ENCODE assay signal across 18 cellular contexts in genomic region chr11:85815186-85815911, GRCh38. TPM values are rescaled to one million over a fixed set of nuclear protein-coding genes. Genes with fewer than 3 reads are reported as not detected.
DNase-seq lines count a peak whose midpoint lies in the region; ATAC-seq and TF ChIP-seq lines count a peak whose summit lies in the region.
"Had no signal": no experiment of that assay in that cellular context is flagged by ENCODE, and none has a peak within 500 bp of the region (broad histone marks: within the 10 kb centered on the region; RNA-seq: fewer than 3 reads in every experiment).

No MANE protein-coding gene starts in this region.

- no peak overlapping the region for H3K27ac Mint-ChIP-seq in activated CD4-positive, alpha-beta T cell treated with anti-CD3 and anti-CD28 coated beads, Interleukin-2, amount 10 ng/mL, durations not matched to agents 7 days and 5 days
- H3K27ac Mint-ChIP-seq: activated naive CD4-positive, alpha-beta T cell treated with anti-CD3 and anti-CD28 coated beads, Interleukin-2, amount 50 U/mL, for 24 hours; endodermal cell; T-helper 2 cell treated with Interferon-gamma antibody and Interleukin-4, amounts not matched to agents 5 μg/mL and 100 μg/mL, for 36 hours had no signal

- H3K9me3 ChIP-seq in GM23248 (ENCODE audit: low read depth) (no peaks in the 10 kb centered on the region), smooth muscle cell (replicated peaks; ENCODE audit: low read depth) (no peaks in the 10 kb centered on the region)
- H3K9me3 ChIP-seq: psoas muscle had no signal

- 0 out of 2 replicates have a peak overlapping the region, but pooled peaks have one; percentile 1 for H3K4me3 ChIP-seq in GM23248
- no peak overlapping the region for H3K4me3 ChIP-seq in smooth muscle cell
- H3K4me3 ChIP-seq: psoas muscle had no signal

- H3K36me3 ChIP-seq in GM23248 (ENCODE audit: low read depth) (no peaks in the 10 kb centered on the region), smooth muscle cell (ENCODE audit: low read depth) (no peaks in the 10 kb centered on the region)

- TF ChIP-seq CTCF in smooth muscle cell (IDR thresholded peaks at IDR 0.05; ENCODE audit: borderline replicate concordance, insufficient read depth, poor library complexity, severe bottlenecking), result no peak

- H3K27me3 ChIP-seq in GM23248 (replicated peaks; ENCODE audit: insufficient read depth), result no peaks in the 10 kb centered on the region
- H3K27me3 ChIP-seq in smooth muscle cell (ENCODE audit: low read depth), result peaks cover 7% of the 10 kb centered on the region

- H3K4me1 ChIP-seq in GM23248 (ENCODE audit: insufficient read depth) (peaks cover 23% of the 10 kb centered on the region), smooth muscle cell (ENCODE audit: low read depth) (peaks cover 4% of the 10 kb centered on the region)
- H3K4me1 ChIP-seq: psoas muscle had no signal

- no peaks in the 10 kb centered on the region for H3K36me3 Mint-ChIP-seq in activated CD4-positive, alpha-beta T cell treated with anti-CD3 and anti-CD28 coated beads, Interleukin-2, amount 10 ng/mL, durations not matched to agents 7 days and 5 days (ENCODE audit: low read depth)
- H3K36me3 Mint-ChIP-seq: activated naive CD4-positive, alpha-beta T cell treated with anti-CD3 and anti-CD28 coated beads, Interleukin-2, amount 50 U/mL, for 24 hours had no signal

- H3K27me3 Mint-ChIP-seq in activated CD4-positive, alpha-beta T cell treated with anti-CD3 and anti-CD28 coated beads, Interleukin-2, amount 10 ng/mL, durations not matched to agents 7 days and 5 days, result peaks cover 17% of the 10 kb centered on the region
- H3K27me3 Mint-ChIP-seq: activated naive CD4-positive, alpha-beta T cell treated with anti-CD3 and anti-CD28 coated beads, Interleukin-2, amount 50 U/mL, for 24 hours had no signal

- in situ Hi-C loops in GM23248 (cut with MboI), result no loop called here

- H4K20me1 ChIP-seq in GM23248 (ENCODE audit: insufficient read depth), result no peaks in the 10 kb centered on the region
- no peaks in the 10 kb centered on the region for H4K20me1 ChIP-seq in smooth muscle cell (ENCODE audit: low read depth)

- H3K4me2 ChIP-seq in GM23248 (ENCODE audit: unreplicated experiment) (peak overlapping the region; percentile 51), smooth muscle cell (peak overlapping the region; percentile 11)

- H3F3A ChIP-seq in GM23248 (ENCODE audit: insufficient read depth), result peaks cover 23% of the 10 kb centered on the region
- H3F3A ChIP-seq in smooth muscle cell (ENCODE audit: low read depth), result no peaks in the 10 kb centered on the region

- no peak overlapping the region for H3K4me3 Mint-ChIP-seq in activated CD4-positive, alpha-beta T cell treated with anti-CD3 and anti-CD28 coated beads, Interleukin-2, amount 10 ng/mL, durations not matched to agents 7 days and 5 days
- H3K4me3 Mint-ChIP-seq: activated naive CD4-positive, alpha-beta T cell treated with anti-CD3 and anti-CD28 coated beads, Interleukin-2, amount 50 U/mL, for 24 hours; endodermal cell; T-helper 2 cell treated with Interferon-gamma antibody and Interleukin-4, amounts not matched to agents 5 μg/mL and 100 μg/mL, for 36 hours had no signal

- H3K27ac ChIP-seq in GM23248, result peak overlapping the region; percentile 52
- peak overlapping the region; percentile 67 for H3K27ac ChIP-seq in epithelial cell of prostate
- H3K27ac ChIP-seq in smooth muscle cell (ENCODE audit: low read depth), result peak overlapping the region; percentile 71
- H3K27ac ChIP-seq: psoas muscle had no signal

- peak overlapping the region; percentile 4; the same call in 1 of the 2 replicates for H3K9ac ChIP-seq in GM23248
- H3K9ac ChIP-seq in smooth muscle cell (ENCODE audit: low read depth), result peak overlapping the region; percentile 25

- no peak overlapping the region for H2AFZ ChIP-seq in GM23248
- H2AFZ ChIP-seq in smooth muscle cell (ENCODE audit: low read depth), result no peak overlapping the region

- DNase-seq in GM23248 (peak; percentile 72), RPMI7951 (ENCODE audit: low read depth) (peak; percentile 68), epithelial cell of prostate (ENCODE audit: low read depth, low spot score) (no peak), smooth muscle cell (lab: John Stamatoyannopoulos, UW; ENCODE audit: unreplicated experiment) (no peak)
- DNase-seq in activated CD4-positive, alpha-beta T cell treated with anti-CD3 and anti-CD28 coated beads, Interleukin-2, amount 10 ng/mL, durations not matched to agents 7 days and 5 days, result no peak
- DNase-seq in stimulated activated CD4-positive, alpha-beta T cell treated with anti-CD3 and anti-CD28 coated beads, Interleukin-15, amount 100 ng/mL, for 24 hours, result no peak
- DNase-seq: central memory CD4-positive, alpha-beta T cell; endodermal cell; GF-D8; NCI-H2081 treated with DMSO at 0.1 percent for 48 hours; NCI-H69; psoas muscle; Right ventricle myocardium superior had no signal

- no peaks in the 10 kb centered on the region for H3K9me3 Mint-ChIP-seq in activated CD4-positive, alpha-beta T cell treated with anti-CD3 and anti-CD28 coated beads, Interleukin-2, amount 10 ng/mL, durations not matched to agents 7 days and 5 days
- H3K9me3 Mint-ChIP-seq: activated naive CD4-positive, alpha-beta T cell treated with anti-CD3 and anti-CD28 coated beads, Interleukin-2, amount 50 U/mL, for 24 hours; endodermal cell; T-helper 2 cell treated with Interferon-gamma antibody and Interleukin-4, amounts not matched to agents 5 μg/mL and 100 μg/mL, for 36 hours had no signal

- H3K4me1 Mint-ChIP-seq in activated CD4-positive, alpha-beta T cell treated with anti-CD3 and anti-CD28 coated beads, Interleukin-2, amount 10 ng/mL, durations not matched to agents 7 days and 5 days, result peaks cover 18% of the 10 kb centered on the region

- no peaks in the 10 kb centered on the region for H3K79me2 ChIP-seq in GM23248 (ENCODE audit: insufficient read depth)
- H3K79me2 ChIP-seq in smooth muscle cell (ENCODE audit: low read depth), result no peaks in the 10 kb centered on the region

- POLR2A ChIA-PET in activated CD4-positive, alpha-beta T cell treated with anti-CD3 and anti-CD28 coated beads, Interleukin-2, amount 10 ng/mL, durations not matched to agents 7 days and 5 days (lab: Charles Lee), result no interaction called here

- WGBS in GM23248 (ENCODE audit: low coverage in 1 of 2, low lambda C conversion rate in 2 of 2, missing lambda C conversion rate in 2 of 2), 2 experiments, result 19 to 22% methylated on average over 4 of the region's 4 CpGs
- WGBS in smooth muscle cell (ENCODE audit: low lambda C conversion rate), result 60% methylated on average over 4 of the region's 4 CpGs

- CTCF ChIA-PET in activated CD4-positive, alpha-beta T cell treated with anti-CD3 and anti-CD28 coated beads, Interleukin-2, amount 10 ng/mL, durations not matched to agents 7 days and 5 days (lab: Charles Lee), result interaction anchor here (2.1 kb wide), 1 partner anchor 8 kb away, joined by 6 read pairs; no protein-coding TSS in a partner anchor

- no peaks in the 10 kb centered on the region for H3K9me2 ChIP-seq in GM23248 (ENCODE audit: insufficient read depth)

- ATAC-seq in HG02885 (IDR thresholded peaks at IDR 0.05; ENCODE audit: poor library complexity, unreplicated experiment), result no peak
- ATAC-seq in GM19395 (IDR thresholded peaks at IDR 0.05; ENCODE audit: unreplicated experiment), result no peak
- ATAC-seq: psoas muscle had no signal

RNA-seq across cellular contexts. Expression of gene SYTL2, which starts 4.4 kb away (rescaled TPM):
- total RNA-seq in GM23248 (2014; rRNA removed; shearing (Covaris generic)), result 3.3 and 5.3 TPM in 2 replicates
- polyA plus RNA-seq in GM23248 (2016; fragmentation: Nextera tagmentation; extraction: Ambion mirVana) (3.5 TPM in 2 replicates), smooth muscle cell (7.2 and 10.4 TPM in 2 replicates)
- 57.0 and 66.0 TPM in 2 replicates for total RNA-seq in RPMI7951 (2014; rRNA removed; shearing (Covaris generic))
- total RNA-seq in smooth muscle cell, result 50.7 and 73.0 TPM in 2 replicates
- 10 to 100 TPM; 43.5 to 45.6 TPM for total RNA-seq in activated CD4-positive, alpha-beta T cell treated with anti-CD3 and anti-CD28 coated beads, Interleukin-2, amount 10 ng/mL, durations not matched to agents 7 days and 5 days

RNA-seq across cellular contexts. Expression of gene CCDC83, which starts 39.8 kb away (rescaled TPM):
- total RNA-seq in GM23248 (2014; rRNA removed; shearing (Covaris generic)), result not detected in 2 replicates
- polyA plus RNA-seq in GM23248 (2016; fragmentation: Nextera tagmentation; extraction: Ambion mirVana), result not detected in 2 replicates
- not detected in 2 replicates for total RNA-seq in RPMI7951 (2014; rRNA removed; shearing (Covaris generic))
- total RNA-seq in smooth muscle cell, result not detected in 2 replicates
- 0.28 TPM in 1 of 2 replicates, not detected in the other for polyA plus RNA-seq in smooth muscle cell
- not detected for total RNA-seq in activated CD4-positive, alpha-beta T cell treated with anti-CD3 and anti-CD28 coated beads, Interleukin-2, amount 10 ng/mL, durations not matched to agents 7 days and 5 days
- total RNA-seq: endodermal cell, psoas muscle, Right ventricle myocardium superior, temporal lobe had no signal
- polyA plus RNA-seq: psoas muscle had no signal

Comparison
In these comparisons a context has a peak if more than half of its experiments do, and no peak if none do; other contexts are left out.
1. DNase-seq: peak in GM23248 (single experiment) and RPMI7951 (single experiment); none in epithelial cell of prostate (single experiment), smooth muscle cell (single experiment), activated CD4-positive, alpha-beta T cell treated with anti-CD3 and anti-CD28 coated beads, Interleukin-2, amount 10 ng/mL, durations not matched to agents 7 days and 5 days (single experiment) and stimulated activated CD4-positive, alpha-beta T cell treated with anti-CD3 and anti-CD28 coated beads, Interleukin-15, amount 100 ng/mL, for 24 hours (single experiment).
2. Peak in every context shown above with its lines, with median percentiles within 50 percentile points of each other: H3K27ac ChIP-seq.